In the genomic region with DNA sequence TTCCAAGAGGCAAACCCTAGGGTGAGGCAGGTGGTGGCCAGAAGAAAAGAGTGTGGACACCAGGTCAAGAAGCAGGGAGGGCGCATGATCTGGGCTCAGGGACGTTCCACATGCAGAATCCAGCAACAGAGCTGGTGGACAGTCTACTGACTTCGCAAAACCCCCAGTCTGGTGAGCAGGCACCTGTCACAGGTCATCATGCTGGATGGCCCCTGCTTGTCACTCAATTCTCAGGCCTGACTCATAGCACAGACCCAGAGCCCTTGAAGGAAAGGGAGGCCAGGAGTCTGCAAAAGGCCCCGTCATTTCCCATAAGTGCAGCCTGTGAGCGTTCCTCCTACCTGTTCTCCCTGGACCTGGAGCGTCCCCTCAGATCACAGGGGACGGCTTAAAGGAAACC, we compare ENCODE assay signal across 26 cellular contexts. TPM values are rescaled to one million over a fixed set of nuclear protein-coding genes. Genes with fewer than 3 reads are reported as not detected.
"Had no signal": no experiment of that assay in that cellular context is flagged by ENCODE, and none has a peak within 500 bp of the region (broad histone marks: within the 10 kb centered on the region; RNA-seq: fewer than 3 reads in every experiment).

No MANE protein-coding gene starts in this region.

- H3K27ac Mint-ChIP-seq: activated CD4-positive, alpha-beta memory T cell treated with anti-CD3 and anti-CD28 coated beads for 36 hours; activated CD4-positive, alpha-beta T cell treated with anti-CD3 and anti-CD28 coated beads for 36 hours; activated CD4-positive, alpha-beta T cell treated with anti-CD3 and anti-CD28 coated beads, Interleukin-2, amount 10 ng/mL, durations not matched to agents 24 days and 14 days; activated CD8-positive, alpha-beta T cell treated with anti-CD3 and anti-CD28 coated beads, Interleukin-2, amount 10 ng/mL, durations not matched to agents 7 days and 5 days; activated naive CD4-positive, alpha-beta T cell treated with anti-CD3 and anti-CD28 coated beads, Interleukin-2, amount 10 ng/mL, durations not matched to agents 7 days and 5 days; activated naive CD8-positive, alpha-beta T cell; activated T-helper 17 cell treated with anti-CD3 and anti-CD28 coated beads, Interleukin-2, amount 50 U/mL, for 72 hours had no signal

- H3K27ac ChIP-seq: adrenal gland, ascending aorta, breast epithelium, cardiac muscle cell, colonic mucosa had no signal

- H3K36me3 Mint-ChIP-seq: activated CD4-positive, alpha-beta memory T cell treated with anti-CD3 and anti-CD28 coated beads for 36 hours; activated naive CD4-positive, alpha-beta T cell treated with anti-CD3 and anti-CD28 coated beads, Interleukin-2, amount 10 ng/mL, durations not matched to agents 7 days and 5 days; activated naive CD8-positive, alpha-beta T cell; brain had no signal

- H3K27me3 Mint-ChIP-seq: activated CD4-positive, alpha-beta memory T cell treated with anti-CD3 and anti-CD28 coated beads for 36 hours; activated CD4-positive, alpha-beta T cell treated with anti-CD3 and anti-CD28 coated beads for 36 hours; activated naive CD8-positive, alpha-beta T cell; activated T-helper 17 cell treated with anti-CD3 and anti-CD28 coated beads, Interleukin-2, amount 50 U/mL, for 72 hours had no signal

- FAIRE-seq: frontal cortex had no signal

- H3K4me3 Mint-ChIP-seq: activated CD4-positive, alpha-beta memory T cell treated with anti-CD3 and anti-CD28 coated beads for 36 hours; activated CD4-positive, alpha-beta T cell treated with anti-CD3 and anti-CD28 coated beads for 36 hours; activated CD4-positive, alpha-beta T cell treated with anti-CD3 and anti-CD28 coated beads, Interleukin-2, amount 10 ng/mL, durations not matched to agents 24 days and 14 days; activated CD8-positive, alpha-beta T cell treated with anti-CD3 and anti-CD28 coated beads, Interleukin-2, amount 10 ng/mL, durations not matched to agents 7 days and 5 days; activated naive CD4-positive, alpha-beta T cell treated with anti-CD3 and anti-CD28 coated beads, Interleukin-2, amount 10 ng/mL, durations not matched to agents 7 days and 5 days; activated naive CD8-positive, alpha-beta T cell; activated T-cell treated with anti-CD3 and anti-CD28 coated beads, Interleukin-2, amount 50 U/mL, for 4 hours; activated T-helper 17 cell treated with anti-CD3 and anti-CD28 coated beads, Interleukin-2, amount 50 U/mL, for 72 hours; brain had no signal

- H3K27me3 ChIP-seq: adrenal gland, ascending aorta, breast epithelium, cardiac muscle cell, colonic mucosa had no signal

- H3K4me1 ChIP-seq: adrenal gland, breast epithelium, colonic mucosa had no signal

- DNase-seq: activated CD4-positive, alpha-beta memory T cell treated with anti-CD3 and anti-CD28 coated beads for 36 hours; activated CD4-positive, alpha-beta T cell treated with anti-CD3 and anti-CD28 coated beads for 36 hours; activated CD4-positive, alpha-beta T cell treated with anti-CD3 and anti-CD28 coated beads, Interleukin-2, amount 10 ng/mL, durations not matched to agents 24 days and 14 days; activated CD4-positive, CD25-positive, alpha-beta regulatory T cell; activated CD4-positive, CD25-positive, alpha-beta regulatory T cell treated with anti-CD3 and anti-CD28 coated beads, Interleukin-2, amount 50 U/mL, for 72 hours; activated CD8-positive, alpha-beta T cell treated with anti-CD3 and anti-CD28 coated beads, Interleukin-2, amount 10 ng/mL, durations not matched to agents 7 days and 5 days; activated gamma-delta T cell; activated naive CD4-positive, alpha-beta T cell; activated naive CD4-positive, alpha-beta T cell treated with anti-CD3 and anti-CD28 coated beads, Interleukin-2, amount 10 ng/mL, durations not matched to agents 7 days and 5 days; activated T-cell treated with anti-CD3 and anti-CD28 coated beads, Interleukin-2, amount 50 U/mL, for 4 hours; adrenal gland; central memory CD4-positive, alpha-beta T cell; cerebellar nuclear complex; colonic mucosa; effector CD8-positive, alpha-beta T cell; foreskin fibroblast; T-helper 2 cell had no signal

- H3K9me3 Mint-ChIP-seq: activated CD4-positive, alpha-beta memory T cell treated with anti-CD3 and anti-CD28 coated beads for 36 hours; activated CD4-positive, alpha-beta T cell treated with anti-CD3 and anti-CD28 coated beads, Interleukin-2, amount 10 ng/mL, durations not matched to agents 24 days and 14 days; activated naive CD4-positive, alpha-beta T cell treated with anti-CD3 and anti-CD28 coated beads, Interleukin-2, amount 10 ng/mL, durations not matched to agents 7 days and 5 days; activated T-cell treated with anti-CD3 and anti-CD28 coated beads, Interleukin-2, amount 50 U/mL, for 4 hours; activated T-helper 17 cell treated with anti-CD3 and anti-CD28 coated beads, Interleukin-2, amount 50 U/mL, for 72 hours; brain had no signal

- H3K36me3 ChIP-seq: adrenal gland, ascending aorta, breast epithelium, cardiac muscle cell, colonic mucosa had no signal

- H3K9me3 ChIP-seq: adrenal gland, ascending aorta, breast epithelium, colonic mucosa had no signal

- H3K4me1 Mint-ChIP-seq: activated naive CD4-positive, alpha-beta T cell treated with anti-CD3 and anti-CD28 coated beads, Interleukin-2, amount 10 ng/mL, durations not matched to agents 7 days and 5 days had no signal

- ATAC-seq: activated CD4-positive, alpha-beta T cell treated with anti-CD3 and anti-CD28 coated beads for 36 hours; activated CD8-positive, alpha-beta T cell treated with anti-CD3 and anti-CD28 coated beads, Interleukin-2, amount 10 ng/mL, durations not matched to agents 7 days and 5 days; activated T-cell treated with anti-CD3 and anti-CD28 coated beads, Interleukin-2, amount 50 U/mL, for 4 hours; activated T-helper 17 cell treated with anti-CD3 and anti-CD28 coated beads, Interleukin-2, amount 50 U/mL, for 72 hours; esophagus mucosa had no signal

- H3K4me3 ChIP-seq: adrenal gland, ascending aorta, breast epithelium, cardiac muscle cell, colonic mucosa had no signal

RNA-seq across cellular contexts. Expression of a gene that starts 18.2 kb away (rescaled TPM):
- total RNA-seq: activated CD4-positive, alpha-beta T cell treated with anti-CD3 and anti-CD28 coated beads, Interleukin-2, amount 10 ng/mL, durations not matched to agents 24 days and 14 days; ascending aorta; epithelial cell of proximal tubule had no signal
- polyA plus RNA-seq: cardiac muscle cell had no signal

RNA-seq across cellular contexts. Expression of a gene that starts 22.9 kb away (rescaled TPM):
- total RNA-seq: cardiac muscle cell had no signal
- polyA plus RNA-seq: cardiac muscle cell had no signal
